Comparison of ENCODE assay signal across 22 cellular contexts in genomic region chr3:148815316-148815715, GRCh38. TPM values are rescaled to one million over a fixed set of nuclear protein-coding genes. Genes with fewer than 3 reads are reported as not detected.
"Had no signal": no experiment of that assay in that cellular context is flagged by ENCODE, and none has a peak within 500 bp of the region (broad histone marks: within the 10 kb centered on the region; RNA-seq: fewer than 3 reads in every experiment).

No MANE protein-coding gene starts in this region.

- H3K9me3 ChIP-seq: colonic mucosa, esophagus squamous epithelium, gastrocnemius medialis, left ventricle myocardium inferior, ovary, psoas muscle, right atrium auricular region, tibial nerve had no signal

- H3K4me3 ChIP-seq: colonic mucosa, esophagus squamous epithelium, gastrocnemius medialis, left ventricle myocardium inferior, ovary, psoas muscle, right atrium auricular region, tibial nerve had no signal

- H3K27ac ChIP-seq: colonic mucosa, esophagus squamous epithelium, gastrocnemius medialis, left ventricle myocardium inferior, ovary, psoas muscle, right atrium auricular region, tibial nerve had no signal

- ATAC-seq: activated naive CD4-positive, alpha-beta T cell treated with anti-CD3 and anti-CD28 coated beads, Interleukin-2, amount 50 U/mL, for 72 hours; gastrocnemius medialis; natural killer cell; psoas muscle had no signal

- H3K4me1 ChIP-seq: colonic mucosa, esophagus squamous epithelium, gastrocnemius medialis, left ventricle myocardium inferior, psoas muscle, right atrium auricular region, tibial nerve had no signal

- H3K36me3 ChIP-seq: colonic mucosa, esophagus squamous epithelium, gastrocnemius medialis, left ventricle myocardium inferior, ovary, right atrium auricular region, tibial nerve had no signal

- DNase-seq: activated CD4-positive, alpha-beta T cell treated with anti-CD3 and anti-CD28 coated beads for 1 hour; activated gamma-delta T cell treated with Interleukin-2 at 50 U/mL for 16 hours; activated T-cell treated with anti-CD3 and anti-CD28 coated beads, Interleukin-2, amount 50 U/mL, for 1 hour; aorta; colonic mucosa; endodermal cell; esophagus squamous epithelium; gastrocnemius medialis; kidney glomerular epithelial cell; left ventricle myocardium inferior; natural killer cell; ovary; psoas muscle; stimulated activated CD4-positive, alpha-beta T cell treated with anti-CD3 and anti-CD28 coated beads, Interleukin-12 subunit alpha, Interleukin-12 subunit beta, amount 100 ng/mL, for 4 hours; stimulated activated CD4-positive, alpha-beta T cell treated with anti-CD3 and anti-CD28 coated beads, Interleukin-1b, Interleukin-23, amount 100 ng/mL, for 48 hours; T-helper 9 cell had no signal

- H3K27me3 ChIP-seq: colonic mucosa, esophagus squamous epithelium, gastrocnemius medialis, ovary, right atrium auricular region, tibial nerve had no signal

RNA-seq across cellular contexts. Expression of gene CPB1, which starts 12.3 kb away (rescaled TPM):
- total RNA-seq: activated naive CD4-positive, alpha-beta T cell treated with anti-CD3 and anti-CD28 coated beads, Interleukin-2, amount 50 U/mL, for 72 hours; cardiac septum; esophagus squamous epithelium; left ventricle myocardium inferior; lung microvascular endothelial cell; natural killer cell had no signal

RNA-seq across cellular contexts. Expression of gene CPA3, which starts 49.8 kb away (rescaled TPM):
- total RNA-seq: endodermal cell, lung microvascular endothelial cell, mesothelial cell of epicardium had no signal
